In the genomic region with DNA sequence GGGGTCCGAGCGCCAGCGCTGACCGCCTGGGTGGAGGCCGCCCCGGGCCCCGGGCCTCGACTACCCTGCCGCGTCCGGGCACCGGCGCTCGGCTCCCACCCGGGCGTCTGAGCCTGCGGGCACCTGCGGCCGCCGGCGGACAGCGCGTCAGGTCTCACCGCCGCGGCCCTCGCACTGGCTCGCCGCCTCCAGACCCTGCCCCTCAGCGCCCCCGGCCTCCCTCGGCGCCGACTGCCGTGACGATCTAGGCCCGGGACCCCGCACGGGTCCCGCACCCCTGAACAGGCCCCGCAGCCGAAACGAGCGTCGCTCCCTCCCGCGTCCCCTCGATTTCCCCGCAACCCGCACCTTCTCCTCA, we compare ENCODE assay signal across 1 cellular context.
TF ChIP-seq lines count a peak whose summit lies in the region.

No MANE protein-coding gene starts in this region.

TF ChIP-seq in K562, 482 proteins besides CTCF, POLR2A, EP300 and RAD21 (continued from another document and continues in another):
- TF ChIP-seq FOXK1 (CRISPR knock-in tag; IDR thresholded peaks at IDR 0.05; ENCODE audit: borderline replicate concordance) = no peak
- no peak for TF ChIP-seq HNRNPH1 (optimal IDR thresholded peaks at IDR 0.05; ENCODE audit: low read depth, low read length)
- no peak for TF ChIP-seq E2F3 (CRISPR knock-in tag; IDR thresholded peaks at IDR 0.05)
- no peak for TF ChIP-seq WHSC1 (IDR thresholded peaks at IDR 0.05; ENCODE audit: low read length)
- no peak for TF ChIP-seq SMARCA4 (IDR thresholded peaks at IDR 0.05)
- no peak for TF ChIP-seq RBM14 (IDR thresholded peaks at IDR 0.05; ENCODE audit: borderline replicate concordance, insufficient read depth, low read depth, low read length)
- TF ChIP-seq ZNF76 (CRISPR knock-in tag; IDR thresholded peaks at IDR 0.05; ENCODE audit: borderline replicate concordance) = no peak
- TF ChIP-seq ETV6 (IDR thresholded peaks at IDR 0.05; ENCODE audit: borderline replicate concordance in 1 of 2, low read depth in 2 of 2, low read length in 1 of 2) = no peak
- no peak for TF ChIP-seq ETV6 (CRISPR knock-in tag; IDR thresholded peaks at IDR 0.05; ENCODE audit: borderline replicate concordance)
- no peak for TF ChIP-seq HNRNPL (IDR thresholded peaks at IDR 0.05; ENCODE audit: low read depth, low read length)
- no peak for TF ChIP-seq HIVEP1 (CRISPR knock-in tag; IDR thresholded peaks at IDR 0.05)
- TF ChIP-seq BRF1 (IDR thresholded peaks at IDR 0.05; ENCODE audit: borderline replicate concordance, extremely low read depth, insufficient read length) = no peak
- TF ChIP-seq, protein P1, sequence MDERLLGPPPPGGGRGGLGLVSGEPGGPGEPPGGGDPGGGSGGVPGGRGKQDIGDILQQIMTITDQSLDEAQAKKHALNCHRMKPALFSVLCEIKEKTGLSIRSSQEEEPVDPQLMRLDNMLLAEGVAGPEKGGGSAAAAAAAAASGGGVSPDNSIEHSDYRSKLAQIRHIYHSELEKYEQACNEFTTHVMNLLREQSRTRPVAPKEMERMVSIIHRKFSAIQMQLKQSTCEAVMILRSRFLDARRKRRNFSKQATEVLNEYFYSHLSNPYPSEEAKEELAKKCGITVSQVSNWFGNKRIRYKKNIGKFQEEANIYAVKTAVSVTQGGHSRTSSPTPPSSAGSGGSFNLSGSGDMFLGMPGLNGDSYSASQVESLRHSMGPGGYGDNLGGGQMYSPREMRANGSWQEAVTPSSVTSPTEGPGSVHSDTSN (CRISPR knock-in tag; IDR thresholded peaks at IDR 0.05; ENCODE audit: low read depth) = no peak
- TF ChIP-seq, protein P1 (tag; conservative IDR thresholded peaks at IDR 0.05; ENCODE audit: low read depth) = no peak
- no peak for TF ChIP-seq SOX6 (IDR thresholded peaks at IDR 0.05)
- TF ChIP-seq TFAM (CRISPR knock-in tag; conservative IDR thresholded peaks at IDR 0.05) = no peak
- no peak for TF ChIP-seq ZNF695 (CRISPR knock-in tag; IDR thresholded peaks at IDR 0.05)
- TF ChIP-seq CHD2 (IDR thresholded peaks at IDR 0.05; ENCODE audit: low read depth, low read length) = no peak
- TF ChIP-seq CEBPB (tag; IDR thresholded peaks at IDR 0.05) = no peak
- TF ChIP-seq STAG1 (CRISPR knock-in tag; IDR thresholded peaks at IDR 0.05; ENCODE audit: borderline replicate concordance) = no peak
- no peak for TF ChIP-seq RUNX1 (IDR thresholded peaks at IDR 0.05; ENCODE audit: low read depth)
- TF ChIP-seq OTX1 (CRISPR knock-in tag; IDR thresholded peaks at IDR 0.05) = no peak
- TF ChIP-seq ZFX (CRISPR knock-in tag; IDR thresholded peaks at IDR 0.05) = no peak
- TF ChIP-seq ZKSCAN3 (CRISPR knock-in tag; IDR thresholded peaks at IDR 0.05) = no peak
- no peak for TF ChIP-seq ZSCAN32 (CRISPR knock-in tag; IDR thresholded peaks at IDR 0.05)
- TF ChIP-seq TRIM25 (IDR thresholded peaks at IDR 0.05; ENCODE audit: borderline replicate concordance) = no peak
- TF ChIP-seq FOXP1 (CRISPR knock-in tag; IDR thresholded peaks at IDR 0.05) = no peak
- no peak for TF ChIP-seq ZNF384 (IDR thresholded peaks at IDR 0.05; ENCODE audit: low read depth, low read length)
- TF ChIP-seq DDX20 (tag; IDR thresholded peaks at IDR 0.05; ENCODE audit: low read depth) = no peak
- TF ChIP-seq ZNF77 (CRISPR knock-in tag; IDR thresholded peaks at IDR 0.05) = no peak
- no peak for TF ChIP-seq XRCC5 (IDR thresholded peaks at IDR 0.05; ENCODE audit: low read depth, low read length)
- TF ChIP-seq KDM1A (IDR thresholded peaks at IDR 0.05) = no peak
- 0 out of 2 replicates have a peak, but pooled peaks have one; percentile 70 for TF ChIP-seq TGIF2 (CRISPR knock-in tag; IDR thresholded peaks at IDR 0.05)
- TF ChIP-seq ILF3 (IDR thresholded peaks at IDR 0.05; ENCODE audit: borderline replicate concordance) = no peak
- no peak for TF ChIP-seq PCBP2 (IDR thresholded peaks at IDR 0.05; ENCODE audit: low read depth, low read length, poor library complexity, severe bottlenecking)
- no peak for TF ChIP-seq JUN (IDR thresholded peaks at IDR 0.05; ENCODE audit: borderline replicate concordance, low read depth, low read length)
- no peak for TF ChIP-seq JUN (CRISPR knock-in tag; IDR thresholded peaks at IDR 0.05; ENCODE audit: borderline replicate concordance)
- TF ChIP-seq NEUROD1 (IDR thresholded peaks at IDR 0.05; ENCODE audit: borderline replicate concordance, low read depth, low read length, partially characterized antibody) = no peak
- TF ChIP-seq ATF6 (CRISPR knock-in tag; IDR thresholded peaks at IDR 0.05) = no peak
- TF ChIP-seq ZNF583 (CRISPR knock-in tag; IDR thresholded peaks at IDR 0.05) = no peak
- TF ChIP-seq, protein P2, sequence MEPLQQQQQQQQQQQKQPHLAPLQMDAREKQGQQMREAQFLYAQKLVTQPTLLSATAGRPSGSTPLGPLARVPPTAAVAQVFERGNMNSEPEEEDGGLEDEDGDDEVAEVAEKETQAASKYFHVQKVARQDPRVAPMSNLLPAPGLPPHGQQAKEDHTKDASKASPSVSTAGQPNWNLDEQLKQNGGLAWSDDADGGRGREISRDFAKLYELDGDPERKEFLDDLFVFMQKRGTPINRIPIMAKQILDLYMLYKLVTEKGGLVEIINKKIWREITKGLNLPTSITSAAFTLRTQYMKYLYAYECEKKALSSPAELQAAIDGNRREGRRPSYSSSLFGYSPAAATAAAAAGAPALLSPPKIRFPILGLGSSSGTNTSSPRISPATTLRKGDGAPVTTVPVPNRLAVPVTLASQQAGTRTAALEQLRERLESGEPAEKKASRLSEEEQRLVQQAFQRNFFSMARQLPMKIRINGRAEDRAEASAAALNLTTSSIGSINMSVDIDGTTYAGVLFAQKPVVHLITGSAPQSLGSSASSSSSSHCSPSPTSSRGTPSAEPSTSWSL (CRISPR knock-in tag; IDR thresholded peaks at IDR 0.05; ENCODE audit: borderline replicate concordance) = no peak
- no peak for TF ChIP-seq ARID3A (IDR thresholded peaks at IDR 0.05; ENCODE audit: borderline replicate concordance, low read depth, low read length)
- no peak for TF ChIP-seq MCM5 (IDR thresholded peaks at IDR 0.05; ENCODE audit: low read depth)
- no peak for TF ChIP-seq MTA2 (IDR thresholded peaks at IDR 0.05; ENCODE audit: low read depth)
- TF ChIP-seq SRSF9 (IDR thresholded peaks at IDR 0.05; ENCODE audit: borderline replicate concordance, low read depth, low read length) = no peak
- no peak for TF ChIP-seq HMG20B (CRISPR knock-in tag; IDR thresholded peaks at IDR 0.05)
- no peak for TF ChIP-seq ZEB2 (IDR thresholded peaks at IDR 0.05)
- no peak for TF ChIP-seq ZNF165 (CRISPR knock-in tag; IDR thresholded peaks at IDR 0.05; ENCODE audit: borderline replicate concordance)
- no peak for TF ChIP-seq ZNF561 (CRISPR knock-in tag; conservative IDR thresholded peaks at IDR 0.05)
- no peak for TF ChIP-seq ZNF444 (CRISPR knock-in tag; IDR thresholded peaks at IDR 0.05)
- no peak for TF ChIP-seq ZNF445 (CRISPR knock-in tag; IDR thresholded peaks at IDR 0.05; ENCODE audit: low read depth)
- TF ChIP-seq, protein P3, sequence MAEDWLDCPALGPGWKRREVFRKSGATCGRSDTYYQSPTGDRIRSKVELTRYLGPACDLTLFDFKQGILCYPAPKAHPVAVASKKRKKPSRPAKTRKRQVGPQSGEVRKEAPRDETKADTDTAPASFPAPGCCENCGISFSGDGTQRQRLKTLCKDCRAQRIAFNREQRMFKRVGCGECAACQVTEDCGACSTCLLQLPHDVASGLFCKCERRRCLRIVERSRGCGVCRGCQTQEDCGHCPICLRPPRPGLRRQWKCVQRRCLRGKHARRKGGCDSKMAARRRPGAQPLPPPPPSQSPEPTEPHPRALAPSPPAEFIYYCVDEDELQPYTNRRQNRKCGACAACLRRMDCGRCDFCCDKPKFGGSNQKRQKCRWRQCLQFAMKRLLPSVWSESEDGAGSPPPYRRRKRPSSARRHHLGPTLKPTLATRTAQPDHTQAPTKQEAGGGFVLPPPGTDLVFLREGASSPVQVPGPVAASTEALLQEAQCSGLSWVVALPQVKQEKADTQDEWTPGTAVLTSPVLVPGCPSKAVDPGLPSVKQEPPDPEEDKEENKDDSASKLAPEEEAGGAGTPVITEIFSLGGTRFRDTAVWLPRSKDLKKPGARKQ (CRISPR knock-in tag; IDR thresholded peaks at IDR 0.05) = no peak
- no peak for TF ChIP-seq ZNF134 (CRISPR knock-in tag; conservative IDR thresholded peaks at IDR 0.05)
- no peak for TF ChIP-seq ZNF316 (IDR thresholded peaks at IDR 0.05)
- no peak for TF ChIP-seq KLF1 (tag; IDR thresholded peaks at IDR 0.05)
- TF ChIP-seq, protein P4, sequence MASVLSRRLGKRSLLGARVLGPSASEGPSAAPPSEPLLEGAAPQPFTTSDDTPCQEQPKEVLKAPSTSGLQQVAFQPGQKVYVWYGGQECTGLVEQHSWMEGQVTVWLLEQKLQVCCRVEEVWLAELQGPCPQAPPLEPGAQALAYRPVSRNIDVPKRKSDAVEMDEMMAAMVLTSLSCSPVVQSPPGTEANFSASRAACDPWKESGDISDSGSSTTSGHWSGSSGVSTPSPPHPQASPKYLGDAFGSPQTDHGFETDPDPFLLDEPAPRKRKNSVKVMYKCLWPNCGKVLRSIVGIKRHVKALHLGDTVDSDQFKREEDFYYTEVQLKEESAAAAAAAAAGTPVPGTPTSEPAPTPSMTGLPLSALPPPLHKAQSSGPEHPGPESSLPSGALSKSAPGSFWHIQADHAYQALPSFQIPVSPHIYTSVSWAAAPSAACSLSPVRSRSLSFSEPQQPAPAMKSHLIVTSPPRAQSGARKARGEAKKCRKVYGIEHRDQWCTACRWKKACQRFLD (CRISPR knock-in tag; IDR thresholded peaks at IDR 0.05) = no peak
- TF ChIP-seq CBX1 (IDR thresholded peaks at IDR 0.05; ENCODE audit: low read depth) = no peak
- TF ChIP-seq, protein P5, sequence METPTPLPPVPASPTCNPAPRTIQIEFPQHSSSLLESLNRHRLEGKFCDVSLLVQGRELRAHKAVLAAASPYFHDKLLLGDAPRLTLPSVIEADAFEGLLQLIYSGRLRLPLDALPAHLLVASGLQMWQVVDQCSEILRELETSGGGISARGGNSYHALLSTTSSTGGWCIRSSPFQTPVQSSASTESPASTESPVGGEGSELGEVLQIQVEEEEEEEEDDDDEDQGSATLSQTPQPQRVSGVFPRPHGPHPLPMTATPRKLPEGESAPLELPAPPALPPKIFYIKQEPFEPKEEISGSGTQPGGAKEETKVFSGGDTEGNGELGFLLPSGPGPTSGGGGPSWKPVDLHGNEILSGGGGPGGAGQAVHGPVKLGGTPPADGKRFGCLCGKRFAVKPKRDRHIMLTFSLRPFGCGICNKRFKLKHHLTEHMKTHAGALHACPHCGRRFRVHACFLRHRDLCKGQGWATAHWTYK (CRISPR knock-in tag; IDR thresholded peaks at IDR 0.05) = 0 out of 2 replicates have a peak, but pooled peaks have one; percentile 36
- TF ChIP-seq ZSCAN29 (IDR thresholded peaks at IDR 0.05) = peak; percentile 39; the same call in 1 of the 2 replicates
- TF ChIP-seq RBM25 (IDR thresholded peaks at IDR 0.05; ENCODE audit: low read depth, low read length, severe bottlenecking) = no peak
- no peak for TF ChIP-seq SRSF7 (optimal IDR thresholded peaks at IDR 0.05; ENCODE audit: low read depth, low read length)
- no peak for TF ChIP-seq BCL6 (CRISPR knock-in tag; IDR thresholded peaks at IDR 0.05)
- no peak for TF ChIP-seq RBM34 (IDR thresholded peaks at IDR 0.05; ENCODE audit: borderline replicate concordance, insufficient read depth, low read length)
- TF ChIP-seq CBX2 (IDR thresholded peaks at IDR 0.05; ENCODE audit: insufficient read depth, low read length, poor library complexity, severe bottlenecking) = no peak
- no peak for TF ChIP-seq SPI1 (IDR thresholded peaks at IDR 0.05; ENCODE audit: borderline replicate concordance, low read depth, low read length)
- no peak for TF ChIP-seq ZNF174 (CRISPR knock-in tag; IDR thresholded peaks at IDR 0.05)
